ENCODE assay signal across 8 cellular contexts in the genomic region with DNA sequence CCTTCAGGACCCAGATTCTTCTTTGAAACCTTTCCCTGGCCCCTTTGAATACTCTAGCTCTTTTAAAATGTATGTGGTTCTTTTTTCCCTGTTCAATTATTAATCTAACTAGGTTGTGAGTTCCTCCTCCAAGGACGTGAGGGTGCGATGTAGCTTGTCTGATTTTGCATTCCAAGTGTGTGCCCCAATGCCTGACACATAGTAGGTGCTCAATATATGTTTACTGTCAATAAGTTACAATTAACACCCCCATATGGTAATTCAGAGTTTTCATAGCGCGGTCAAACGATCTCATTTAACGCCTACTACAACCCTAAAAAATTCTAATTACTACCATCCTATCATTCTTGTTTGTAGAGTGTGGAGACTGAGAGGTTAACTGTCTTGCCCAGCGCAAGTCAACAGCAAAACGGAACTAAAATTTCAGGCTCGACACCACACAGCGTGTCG. TPM values are rescaled to one million over a fixed set of nuclear protein-coding genes. Genes with fewer than 3 reads are reported as not detected.
DNase-seq lines count a peak whose midpoint lies in the region; ATAC-seq and TF ChIP-seq lines count a peak whose summit lies in the region.

No MANE protein-coding gene starts in this region.

- TF ChIP-seq EP300 in upper lobe of left lung (IDR thresholded peaks at IDR 0.05), result no peak

- H3K4me1 ChIP-seq in lower lobe of right lung (peaks cover 23% of the 10 kb centered on the region), upper lobe of left lung (peaks cover 11 to 30% (median 18%) of the 10 kb centered on the region in 4 donors)

- TF ChIP-seq POLR2A in upper lobe of left lung (IDR thresholded peaks at IDR 0.05), result no peak

- H3K27ac ChIP-seq in lower lobe of right lung, result peak overlapping the region; percentile 93
- peak overlapping the region; percentile 7 to 94 (median 74) for H3K27ac ChIP-seq in upper lobe of left lung

- 17 to 19% methylated on average over 11 of the region's 11 CpGs for WGBS in upper lobe of left lung, 2 donors

- H3K27me3 Mint-ChIP-seq in activated naive CD4-positive, alpha-beta T cell treated with anti-CD3 and anti-CD28 coated beads, Interleukin-2, amount 50 U/mL, for 24 hours, result no peaks in the 10 kb centered on the region

- in situ Hi-C loops in astrocyte of the cerebellum (cut with HindIII; ENCODE audit: low sequenced_read_pairs), result no loop called here

- intact Hi-C loops in lower lobe of right lung (cut with DNase I), result no loop called here

- TF ChIP-seq CTCF in astrocyte of the cerebellum (IDR thresholded peaks at IDR 0.05; ENCODE audit: low read depth, low read length, missing control alignments) (no peak), lower lobe of right lung (IDR thresholded peaks at IDR 0.05) (no peak), upper lobe of left lung (IDR thresholded peaks at IDR 0.05) (no peak)

- H3K36me3 ChIP-seq in lower lobe of right lung (no peaks in the 10 kb centered on the region), upper lobe of left lung (no peaks in the 10 kb centered on the region)

- no peaks in the 10 kb centered on the region for H3K36me3 Mint-ChIP-seq in activated naive CD4-positive, alpha-beta T cell treated with anti-CD3 and anti-CD28 coated beads, Interleukin-2, amount 50 U/mL, for 24 hours

- no peaks in the 10 kb centered on the region for H3K9me3 Mint-ChIP-seq in activated naive CD4-positive, alpha-beta T cell treated with anti-CD3 and anti-CD28 coated beads, Interleukin-2, amount 50 U/mL, for 24 hours

- H3K27me3 ChIP-seq in lower lobe of right lung (ENCODE audit: low read depth) (no peaks in the 10 kb centered on the region), upper lobe of left lung (no peaks in the 10 kb centered on the region)

- peak overlapping the region; percentile 94 for H3K4me3 Mint-ChIP-seq in activated naive CD4-positive, alpha-beta T cell treated with anti-CD3 and anti-CD28 coated beads, Interleukin-2, amount 50 U/mL, for 24 hours

- ATAC-seq in lower lobe of right lung (no peak), upper lobe of left lung (ENCODE audit: low FRiP score in 2 of 2) (no peak)

- DNase-seq in activated naive CD4-positive, alpha-beta T cell (lab: John Stamatoyannopoulos, UW), result no peak
- DNase-seq in astrocyte of the cerebellum (ENCODE audit: low read depth) (no peak), lower lobe of right lung (no peak), upper lobe of left lung (no peak), RKO (ENCODE audit: low spot score) (no peak), NCI-H2171 (lab: John Stamatoyannopoulos, UW) (no peak), GDM1 (lab: John Stamatoyannopoulos, UW) (no peak)

- H3K9me3 ChIP-seq in lower lobe of right lung (no peaks in the 10 kb centered on the region), upper lobe of left lung (no peaks in the 10 kb centered on the region)

- peaks cover 39% of the 10 kb centered on the region for H3K4me1 Mint-ChIP-seq in activated naive CD4-positive, alpha-beta T cell treated with anti-CD3 and anti-CD28 coated beads, Interleukin-2, amount 50 U/mL, for 24 hours

- H3K27ac Mint-ChIP-seq in activated naive CD4-positive, alpha-beta T cell treated with anti-CD3 and anti-CD28 coated beads, Interleukin-2, amount 50 U/mL, for 24 hours, result peak overlapping the region; percentile 99

- H3K4me3 ChIP-seq in astrocyte of the cerebellum (ENCODE audit: low read depth, low read length), result peak overlapping the region; percentile 98
- peak overlapping the region; percentile 99 for H3K4me3 ChIP-seq in lower lobe of right lung
- H3K4me3 ChIP-seq in upper lobe of left lung, result peak overlapping the region in 3 of 4 donors; percentile 68 to 87 (median 78)

RNA-seq across cellular contexts. Expression of gene MTR, which starts 0.5 kb away (rescaled TPM):
- total RNA-seq in lower lobe of right lung, result 35.7 TPM
- 10 to 100 TPM; 21.0 to 44.0 (median 29.3) TPM for total RNA-seq in upper lobe of left lung
